Comparison of ENCODE assay signal across 8 cellular contexts in genomic region chr10:3239066-3239919, GRCh38.
DNase-seq lines count a peak whose midpoint lies in the region; ATAC-seq and TF ChIP-seq lines count a peak whose summit lies in the region.

No MANE protein-coding gene starts in this region.

- intact Hi-C loops in Calu3 (cut with micrococcal nuclease; ENCODE audit: unreplicated experiment), result loop anchor here (5.0 to 10.0 kb wide), 2 partner anchors 523 to 1416 kb away; no protein-coding TSS in a partner anchor

- H3K4me3 Mint-ChIP-seq in Calu3 (ENCODE audit: low read depth, unreplicated experiment), result no peak overlapping the region
- no peak overlapping the region for H3K4me3 Mint-ChIP-seq in activated CD4-positive, alpha-beta T cell treated with anti-CD3 and anti-CD28 coated beads, Interleukin-2, amount 10 ng/mL, durations not matched to agents 7 days and 5 days

- no peak overlapping the region for H3K27ac Mint-ChIP-seq in Calu3 (ENCODE audit: unreplicated experiment)
- H3K27ac Mint-ChIP-seq in activated CD4-positive, alpha-beta T cell treated with anti-CD3 and anti-CD28 coated beads, Interleukin-2, amount 10 ng/mL, durations not matched to agents 7 days and 5 days, result no peak overlapping the region

- CTCF ChIA-PET in Calu3 (lab: Charles Lee), result no interaction called here
- CTCF ChIA-PET in activated CD4-positive, alpha-beta T cell treated with anti-CD3 and anti-CD28 coated beads, Interleukin-2, amount 10 ng/mL, durations not matched to agents 7 days and 5 days (lab: Charles Lee), result interaction anchor here (1.1 kb wide), 1 partner anchor 1525 kb away, joined by 3 read pairs; no protein-coding TSS in a partner anchor

- H3K4me1 ChIP-seq in MM.1S (ENCODE audit: low read length), result no peaks in the 10 kb centered on the region
- peaks cover 0 to 1% of the 10 kb centered on the region in 2 donors for H3K4me1 ChIP-seq in lung (ENCODE audit: control insufficient read depth in 2 of 2, insufficient read depth in 2 of 2, low read length in 2 of 2)

- H3K9ac ChIP-seq in MM.1S (ENCODE audit: low read length), result no peak overlapping the region

- no peak overlapping the region for H2AFZ ChIP-seq in MM.1S (ENCODE audit: low read length)

- no peaks in the 10 kb centered on the region for H3K9me3 Mint-ChIP-seq in Calu3 (ENCODE audit: low read depth, unreplicated experiment)
- H3K9me3 Mint-ChIP-seq in activated CD4-positive, alpha-beta T cell treated with anti-CD3 and anti-CD28 coated beads, Interleukin-2, amount 10 ng/mL, durations not matched to agents 7 days and 5 days, result no peaks in the 10 kb centered on the region

- H3K4me2 ChIP-seq in MM.1S (ENCODE audit: low read depth, low read length), result peak overlapping the region; percentile 22; the same call in 1 of the 2 replicates

- H3K36me3 ChIP-seq in MM.1S (replicated peaks; ENCODE audit: insufficient read depth, low read length), result no peaks in the 10 kb centered on the region
- no peaks in the 10 kb centered on the region for H3K36me3 ChIP-seq in lung (ENCODE audit: control insufficient read depth in 2 of 2, insufficient read depth in 2 of 2, low read length in 2 of 2)

- peaks cover 9% of the 10 kb centered on the region for H3K4me1 Mint-ChIP-seq in Calu3 (ENCODE audit: low read depth, unreplicated experiment)
- H3K4me1 Mint-ChIP-seq in activated CD4-positive, alpha-beta T cell treated with anti-CD3 and anti-CD28 coated beads, Interleukin-2, amount 10 ng/mL, durations not matched to agents 7 days and 5 days, result peaks cover 7% of the 10 kb centered on the region

- no peaks in the 10 kb centered on the region for H3K27me3 Mint-ChIP-seq in Calu3 (ENCODE audit: unreplicated experiment)
- peaks cover 25% of the 10 kb centered on the region for H3K27me3 Mint-ChIP-seq in activated CD4-positive, alpha-beta T cell treated with anti-CD3 and anti-CD28 coated beads, Interleukin-2, amount 10 ng/mL, durations not matched to agents 7 days and 5 days

- no TSS peak for BruUV-seq in Calu3 (replicated peaks; lab: Mats Ljungman, UMichigan)

- H3K4me3 ChIP-seq in MM.1S (ENCODE audit: low read length) (no peak overlapping the region), lung (no peak overlapping the region)

- no peaks in the 10 kb centered on the region for H3F3A ChIP-seq in MM.1S (ENCODE audit: insufficient read depth, low read length)

- no peaks in the 10 kb centered on the region for H3K79me2 ChIP-seq in MM.1S (ENCODE audit: low read length)

- peak; percentile 73 for TF ChIP-seq CTCF in Calu3 (IDR thresholded peaks at IDR 0.05; ENCODE audit: unreplicated experiment)
- TF ChIP-seq CTCF in MM.1S (IDR thresholded peaks at IDR 0.05; ENCODE audit: low read length), result peak; percentile 74
- peak; percentile 88 for TF ChIP-seq CTCF in lung (IDR thresholded peaks at IDR 0.05; ENCODE audit: control extremely low read depth, extremely low read depth)

- H3K9me3 ChIP-seq in MM.1S (replicated peaks; ENCODE audit: insufficient read depth, low read length), result no peaks in the 10 kb centered on the region
- H3K9me3 ChIP-seq in lung (ENCODE audit: control insufficient read depth in 2 of 2, insufficient read depth in 1 of 2, low read length in 1 of 2), result no peaks in the 10 kb centered on the region

- H3K27me3 ChIP-seq in MM.1S (replicated peaks; ENCODE audit: insufficient read depth, low read length) (no peaks in the 10 kb centered on the region), lung (ENCODE audit: control insufficient read depth, insufficient read depth) (no peaks in the 10 kb centered on the region)

- H3K27ac ChIP-seq in MM.1S (ENCODE audit: low read length), result no peak overlapping the region
- H3K27ac ChIP-seq in lung (ENCODE audit: low read depth in 1 of 2, low read length in 1 of 2), result no peak overlapping the region

- no peaks in the 10 kb centered on the region for H3K9me2 ChIP-seq in MM.1S (replicated peaks; ENCODE audit: insufficient read depth, low read length)

- H4K20me1 ChIP-seq in MM.1S (ENCODE audit: insufficient read depth, low read length), result no peaks in the 10 kb centered on the region

- POLR2A ChIA-PET in activated CD4-positive, alpha-beta T cell treated with anti-CD3 and anti-CD28 coated beads, Interleukin-2, amount 10 ng/mL, durations not matched to agents 7 days and 5 days (lab: Charles Lee), result no interaction called here

- DNase-seq in Calu3 (peak; percentile 85), MM.1S (peak; percentile 36), dermis blood vessel endothelial cell (peak; percentile 93), lung (ENCODE audit: low spot score) (peak; percentile 75), NCI-H2227 (lab: John Stamatoyannopoulos, UW; ENCODE audit: unreplicated experiment) (no peak)
- DNase-seq in activated CD4-positive, alpha-beta T cell treated with anti-CD3 and anti-CD28 coated beads, Interleukin-2, amount 10 ng/mL, durations not matched to agents 7 days and 5 days, result peak; percentile 73
- DNase-seq in stimulated activated CD8-positive, alpha-beta memory T cell treated with anti-CD3 and anti-CD28 coated beads, Interleukin-15, amount 100 ng/mL, for 24 hours (ENCODE audit: low read depth), result peak; percentile 57

- H3K36me3 Mint-ChIP-seq in Calu3 (ENCODE audit: insufficient read depth, unreplicated experiment), result no peaks in the 10 kb centered on the region
- H3K36me3 Mint-ChIP-seq in activated CD4-positive, alpha-beta T cell treated with anti-CD3 and anti-CD28 coated beads, Interleukin-2, amount 10 ng/mL, durations not matched to agents 7 days and 5 days (ENCODE audit: low read depth), result no peaks in the 10 kb centered on the region

- WGBS in lung, 2 donors, result 33 to 34% methylated on average over 35 of the region's 35 CpGs

- ATAC-seq in GM21447 (IDR thresholded peaks at IDR 0.05; ENCODE audit: unreplicated experiment), result peak; percentile 51
- peak; percentile 81 for ATAC-seq in lung (ENCODE audit: insufficient read depth, low FRiP score)
